ENCODE assay signal across 8 cellular contexts in genomic region chr5:150000990-150001659, GRCh38. TPM values are rescaled to one million over a fixed set of nuclear protein-coding genes. Genes with fewer than 3 reads are reported as not detected.
DNase-seq lines count a peak whose midpoint lies in the region; ATAC-seq and TF ChIP-seq lines count a peak whose summit lies in the region.

No MANE protein-coding gene starts in this region.

- H3K9ac ChIP-seq in fibroblast of lung (ENCODE audit: insufficient read depth, low read length): peak overlapping the region; percentile 99

- H3K36me3 Mint-ChIP-seq in activated T-cell treated with anti-CD3 and anti-CD28 coated beads, Interleukin-2, amount 50 U/mL, for 24 hours (ENCODE audit: low read depth): peaks cover 55% of the 10 kb centered on the region
- H3K36me3 Mint-ChIP-seq in neural crest cell (ENCODE audit: low read depth): peaks cover 2% of the 10 kb centered on the region

- H3K27me3 Mint-ChIP-seq in activated T-cell treated with anti-CD3 and anti-CD28 coated beads, Interleukin-2, amount 50 U/mL, for 24 hours: no peaks in the 10 kb centered on the region
- no peaks in the 10 kb centered on the region for H3K27me3 Mint-ChIP-seq in neural crest cell (ENCODE audit: low read depth)

- peaks cover 47% of the 10 kb centered on the region for H3K4me1 Mint-ChIP-seq in activated T-cell treated with anti-CD3 and anti-CD28 coated beads, Interleukin-2, amount 50 U/mL, for 24 hours (ENCODE audit: low read depth)
- peaks cover 33% of the 10 kb centered on the region for H3K4me1 Mint-ChIP-seq in neural crest cell

- peak overlapping the region; percentile 95 for H3K27ac Mint-ChIP-seq in activated T-cell treated with anti-CD3 and anti-CD28 coated beads, Interleukin-2, amount 50 U/mL, for 24 hours
- H3K27ac Mint-ChIP-seq in neural crest cell (ENCODE audit: unreplicated experiment): no peak overlapping the region

- H3K9me3 ChIP-seq in BE2C (no peaks in the 10 kb centered on the region), fibroblast of lung (ENCODE audit: control insufficient read depth, insufficient read depth, low read depth, low read length) (no peaks in the 10 kb centered on the region), tibial artery (no peaks in the 10 kb centered on the region)

- peaks cover 53% of the 10 kb centered on the region for H3K79me2 ChIP-seq in fibroblast of lung (ENCODE audit: control insufficient read depth, insufficient read depth, low read length)

- no peaks in the 10 kb centered on the region for H4K20me1 ChIP-seq in fibroblast of lung (ENCODE audit: control insufficient read depth, extremely low read depth, insufficient read depth, low read length)

- H3K4me1 ChIP-seq in BE2C (peaks cover under 1% of the 10 kb centered on the region), fibroblast of lung (ENCODE audit: control insufficient read depth, extremely low read depth, insufficient read depth, low read length) (peaks cover 8% of the 10 kb centered on the region), tibial artery (peaks cover 0 to 36% (median 27%) of the 10 kb centered on the region in 4 donors)

- H3K9me3 Mint-ChIP-seq in activated T-cell treated with anti-CD3 and anti-CD28 coated beads, Interleukin-2, amount 50 U/mL, for 24 hours: no peaks in the 10 kb centered on the region
- no peaks in the 10 kb centered on the region for H3K9me3 Mint-ChIP-seq in neural crest cell

- H3K4me3 Mint-ChIP-seq in activated T-cell treated with anti-CD3 and anti-CD28 coated beads, Interleukin-2, amount 50 U/mL, for 24 hours: peak overlapping the region; percentile 87
- H3K4me3 Mint-ChIP-seq in neural crest cell: peak overlapping the region; percentile 95

- H3K27ac ChIP-seq in fibroblast of lung (ENCODE audit: insufficient read depth, low read length): peak overlapping the region; percentile 97
- H3K27ac ChIP-seq in tibial artery: peak overlapping the region; percentile 87 to 96

- H3K36me3 ChIP-seq in BE2C (peaks cover 21% of the 10 kb centered on the region), fibroblast of lung (ENCODE audit: control insufficient read depth, insufficient read depth, low read length) (peaks cover 3% of the 10 kb centered on the region), tibial artery (peaks cover 6 to 22% (median 10%) of the 10 kb centered on the region in 3 donors)

- peak overlapping the region; percentile 99 for H3K4me3 ChIP-seq in BE2C (ENCODE audit: low read depth, low read length)
- H3K4me3 ChIP-seq in fibroblast of lung (replicated peaks in 1 of 4; ENCODE audit: control extremely low read depth in 1 of 4, insufficient read depth in 1 of 4, low read depth in 3 of 4, low read length in 4 of 4): peak overlapping the region; percentile 84 to 99 (median 95)
- H3K4me3 ChIP-seq in tibial artery: peak overlapping the region; percentile 67 to 99

- peak overlapping the region; percentile 38 for H2AFZ ChIP-seq in fibroblast of lung (ENCODE audit: low read length)

- TF ChIP-seq CTCF in BE2C (IDR thresholded peaks at IDR 0.05; ENCODE audit: low read depth, low read length) (no peak), fibroblast of lung (conservative IDR thresholded peaks at IDR 0.05 in 1 of 2, IDR thresholded peaks at IDR 0.05 in 1 of 2; ENCODE audit: low read depth in 1 of 2, low read length in 2 of 2) (peak in 1 of 2 donors; percentile 11), neural crest cell (conservative IDR thresholded peaks at IDR 0.05) (no peak), tibial artery (IDR thresholded peaks at IDR 0.05) (no peak)

- DNase-seq in BE2C (peak; percentile 66), NCI-H146 (lab: John Stamatoyannopoulos, UW) (peak; percentile 7), fibroblast of lung (ENCODE audit: low read depth in 2 of 2) (peak; percentile 35 to 56), neural crest cell (ENCODE audit: low read depth, low spot score) (peak; percentile 6), tibial artery (peak; percentile 41 to 74), kidney glomerular epithelial cell (lab: John Stamatoyannopoulos, UW) (no peak)
- DNase-seq in activated T-cell treated with anti-CD3 and anti-CD28 coated beads, Interleukin-2, amount 50 U/mL, for 24 hours: no peak

- peak overlapping the region; percentile 87 for H3K4me2 ChIP-seq in fibroblast of lung (ENCODE audit: extremely low read depth, insufficient read depth, low read length)

- H3K27me3 ChIP-seq in BE2C (no peaks in the 10 kb centered on the region), fibroblast of lung (ENCODE audit: control insufficient read depth, insufficient read depth, low read length) (no peaks in the 10 kb centered on the region), tibial artery (no peaks in the 10 kb centered on the region)

- ATAC-seq in GM21529 (IDR thresholded peaks at IDR 0.05; ENCODE audit: unreplicated experiment): peak; percentile 20

- intact Hi-C loops in tibial artery (cut with DNase I; ENCODE audit: low total_unique reads): loop anchor here (5.0 kb wide), 1 partner anchor 211 kb away; no protein-coding TSS in a partner anchor

RNA-seq across cellular contexts. Expression of gene HMGXB3, which starts 0.6 kb away (rescaled TPM):
- polyA plus RNA-seq in BE2C (2012; ENCODE audit: insufficient read depth, insufficient read length, low read depth): 57.6 TPM
- total RNA-seq in fibroblast of lung (25.9 and 29.9 TPM in 2 replicates), neural crest cell (40.4 and 44.4 TPM in 2 replicates)
- 31.5 and 35.3 TPM in 2 replicates for polyA plus RNA-seq in fibroblast of lung
- 20.1 and 20.6 TPM in 2 replicates for polyA plus RNA-seq in fibroblast of lung (2012)
- 56.7 and 74.4 TPM in 2 replicates for polyA minus RNA-seq in fibroblast of lung (ENCODE audit: low replicate concordance)

RNA-seq across cellular contexts. Expression of gene TIGD6, which starts 0.7 kb away (rescaled TPM):
- 6.6 TPM for polyA plus RNA-seq in BE2C (2012; ENCODE audit: insufficient read depth, insufficient read length, low read depth)
- 8.7 and 10.4 TPM in 2 replicates for total RNA-seq in fibroblast of lung
- polyA plus RNA-seq in fibroblast of lung: 5.7 and 6.9 TPM in 2 replicates
- polyA plus RNA-seq in fibroblast of lung (2012): 6.1 and 6.2 TPM in 2 replicates
- polyA minus RNA-seq in fibroblast of lung (ENCODE audit: low replicate concordance): 2.7 and 4.8 TPM in 2 replicates
- 5.1 and 5.9 TPM in 2 replicates for total RNA-seq in neural crest cell

RNA-seq across cellular contexts. Expression of gene SLC26A2, which starts 40.6 kb away (rescaled TPM):
- 4.6 TPM for polyA plus RNA-seq in BE2C (2012; ENCODE audit: insufficient read depth, insufficient read length, low read depth)
- total RNA-seq in fibroblast of lung: 11.6 and 15.7 TPM in 2 replicates
- 7.7 and 10.3 TPM in 2 replicates for polyA plus RNA-seq in fibroblast of lung
- 4.8 and 6.7 TPM in 2 replicates for polyA plus RNA-seq in fibroblast of lung (2012)
- 9.2 and 17.6 TPM in 2 replicates for polyA minus RNA-seq in fibroblast of lung (ENCODE audit: low replicate concordance)
- 14.2 and 14.3 TPM in 2 replicates for total RNA-seq in neural crest cell

RNA-seq across cellular contexts. Expression of gene PDE6A, which starts 56.5 kb away (rescaled TPM):
- polyA plus RNA-seq in BE2C (2012; ENCODE audit: insufficient read depth, insufficient read length, low read depth): 0.11 TPM
- under 0.01 TPM in 2 replicates for total RNA-seq in fibroblast of lung
- polyA plus RNA-seq in fibroblast of lung: 0.02 TPM in 1 of 2 replicates, not detected in the other
- not detected in 2 replicates for polyA plus RNA-seq in fibroblast of lung (2012)
- not detected in 2 replicates for polyA minus RNA-seq in fibroblast of lung (ENCODE audit: low replicate concordance)
- total RNA-seq in neural crest cell: not detected in 2 replicates

Comparison
In these comparisons a context has a peak if more than half of its experiments do, and no peak if none do; other contexts are left out.
1. DNase-seq: peak in BE2C (single experiment), NCI-H146 (single experiment), fibroblast of lung (2 of 2), neural crest cell (single experiment) and tibial artery (2 of 2); none in activated T-cell treated with anti-CD3 and anti-CD28 coated beads, Interleukin-2, amount 50 U/mL, for 24 hours (single experiment) and kidney glomerular epithelial cell (single experiment).
2. Peak in every context shown above with its lines, with median percentiles within 50 percentile points of each other: H3K4me3 ChIP-seq.